In genomic region chr2:113225505-113226259, GRCh38 we compare ENCODE assay signal across 10 cellular contexts.
DNase-seq lines count a peak whose midpoint lies in the region.
"Had no signal": no experiment of that assay in that cellular context is flagged by ENCODE, and none has a peak within 500 bp of the region (broad histone marks: within the 10 kb centered on the region; RNA-seq: fewer than 3 reads in every experiment).

No MANE protein-coding gene starts in this region.

- H3K4me2 ChIP-seq in BLaER1: peak overlapping the region; percentile 33

- no peak overlapping the region for H3K4me3 ChIP-seq in BLaER1
- H3K4me3 ChIP-seq: spleen had no signal

- H3K9me3 Mint-ChIP-seq in T-helper 2 cell treated with Interferon-gamma antibody and Interleukin-4, amounts not matched to agents 5 μg/mL and 100 μg/mL, for 36 hours: no peaks in the 10 kb centered on the region
- H3K9me3 Mint-ChIP-seq: CD4-positive, CD25-positive, alpha-beta regulatory T cell had no signal

- H3K4me1 ChIP-seq in BLaER1: peaks cover 27% of the 10 kb centered on the region

- H3K27ac Mint-ChIP-seq in T-helper 2 cell treated with Interferon-gamma antibody and Interleukin-4, amounts not matched to agents 5 μg/mL and 100 μg/mL, for 36 hours: no peak overlapping the region

- no peak overlapping the region for H3K4me3 Mint-ChIP-seq in T-helper 2 cell treated with Interferon-gamma antibody and Interleukin-4, amounts not matched to agents 5 μg/mL and 100 μg/mL, for 36 hours
- H3K4me3 Mint-ChIP-seq: CD4-positive, CD25-positive, alpha-beta regulatory T cell had no signal

- H3K36me3 Mint-ChIP-seq in T-helper 2 cell treated with Interferon-gamma antibody and Interleukin-4, amounts not matched to agents 5 μg/mL and 100 μg/mL, for 36 hours (ENCODE audit: low read depth): no peaks in the 10 kb centered on the region
- H3K36me3 Mint-ChIP-seq: CD4-positive, CD25-positive, alpha-beta regulatory T cell had no signal

- no peak overlapping the region for H3K9ac ChIP-seq in BLaER1

- H3K36me3 ChIP-seq in BLaER1: no peaks in the 10 kb centered on the region
- H3K36me3 ChIP-seq: spleen had no signal

- H3K4me1 Mint-ChIP-seq in T-helper 2 cell treated with Interferon-gamma antibody and Interleukin-4, amounts not matched to agents 5 μg/mL and 100 μg/mL, for 36 hours (ENCODE audit: low read depth): peaks cover 27% of the 10 kb centered on the region

- no peak overlapping the region for H3K27ac ChIP-seq in BLaER1
- H3K27ac ChIP-seq: spleen had no signal

- no peaks in the 10 kb centered on the region for H3K9me3 ChIP-seq in BLaER1
- H3K9me3 ChIP-seq: spleen had no signal

- peaks cover 4% of the 10 kb centered on the region for H3K27me3 Mint-ChIP-seq in T-helper 2 cell treated with Interferon-gamma antibody and Interleukin-4, amounts not matched to agents 5 μg/mL and 100 μg/mL, for 36 hours (ENCODE audit: low read depth)

- H3K27me3 ChIP-seq in BLaER1: no peaks in the 10 kb centered on the region
- H3K27me3 ChIP-seq: spleen had no signal

- no peaks in the 10 kb centered on the region for H4K20me1 ChIP-seq in BLaER1

- DNase-seq in NCI-H146 treated with DMSO at 0.1 percent for 48 hours (lab: John Stamatoyannopoulos, UW; ENCODE audit: unreplicated experiment) (peak; percentile 57), amniotic epithelial cell (ENCODE audit: low read depth) (peak; percentile 68), kidney glomerular epithelial cell (lab: John Stamatoyannopoulos, UW) (peak; percentile 96), NCI-H82 treated with DMSO at 0.1 percent for 48 hours (lab: John Stamatoyannopoulos, UW; ENCODE audit: unreplicated experiment) (no peak), AG08395 (ENCODE audit: low spot score) (no peak), NCI-H82 (lab: John Stamatoyannopoulos, UW) (no peak)
- DNase-seq in T-helper 2 cell treated with Interferon-gamma antibody and Interleukin-4, amounts not matched to agents 5 μg/mL and 100 μg/mL, for 36 hours (ENCODE audit: low spot score): no peak
- DNase-seq: CD4-positive, CD25-positive, alpha-beta regulatory T cell; spleen had no signal

Comparison
In these comparisons a context has a peak if more than half of its experiments do, and no peak if none do; other contexts are left out.
1. DNase-seq: peak in NCI-H146 treated with DMSO at 0.1 percent for 48 hours (single experiment), amniotic epithelial cell (single experiment) and kidney glomerular epithelial cell (single experiment); none in NCI-H82 treated with DMSO at 0.1 percent for 48 hours (single experiment), AG08395 (single experiment), T-helper 2 cell treated with Interferon-gamma antibody and Interleukin-4, amounts not matched to agents 5 μg/mL and 100 μg/mL, for 36 hours (single experiment) and NCI-H82 (single experiment).